ENCODE assay signal across 9 cellular contexts in genomic region chr10:17950269-17950668, GRCh38. TPM values are rescaled to one million over a fixed set of nuclear protein-coding genes. Genes with fewer than 3 reads are reported as not detected.
"Had no signal": no experiment of that assay in that cellular context is flagged by ENCODE, and none has a peak within 500 bp of the region (broad histone marks: within the 10 kb centered on the region; RNA-seq: fewer than 3 reads in every experiment).

No MANE protein-coding gene starts in this region.

RNA-seq across cellular contexts. Expression of gene SLC39A12, which starts 1.4 kb away (rescaled TPM):
- total RNA-seq: OCI-LY7, PC-3, PC-9, Right ventricle myocardium inferior, Right ventricle myocardium superior, RPMI7951, SJCRH30, SJSA1 had no signal
- polyA plus RNA-seq: SK-N-SH had no signal
